19 cellular contexts compared by ENCODE assay signal in the genomic region with DNA sequence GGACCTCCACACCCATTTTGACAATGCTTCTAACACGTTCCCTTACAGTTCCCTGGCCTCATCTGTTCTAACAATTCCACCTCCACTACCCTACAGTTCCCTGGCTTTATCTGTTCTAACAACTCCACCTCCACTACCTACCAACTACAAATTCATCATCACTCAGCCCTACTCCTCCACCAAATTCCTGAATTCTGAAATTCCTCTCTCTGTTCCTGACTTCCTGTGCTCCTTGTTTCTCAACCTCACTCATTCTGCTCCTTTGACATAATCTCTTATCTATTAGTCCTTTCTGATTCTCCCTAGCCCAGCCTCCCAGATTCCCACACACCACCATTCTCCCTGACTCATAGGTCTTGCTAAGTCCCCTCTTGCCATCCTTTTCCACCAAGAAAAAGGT. TPM values are rescaled to one million over a fixed set of nuclear protein-coding genes. Genes with fewer than 3 reads are reported as not detected.
DNase-seq lines count a peak whose midpoint lies in the region; ATAC-seq, FAIRE-seq and TF ChIP-seq lines count a peak whose summit lies in the region.
"Had no signal": no experiment of that assay in that cellular context is flagged by ENCODE, and none has a peak within 500 bp of the region (broad histone marks: within the 10 kb centered on the region; RNA-seq: fewer than 3 reads in every experiment).

No MANE protein-coding gene starts in this region.

- dilution Hi-C loops in mammary epithelial cell (cut with HindIII; ENCODE audit: low sequenced_read_pairs), result no loop called here
- dilution Hi-C loops in keratinocyte (cut with MboI; ENCODE audit: extremely low pct_ligation_motif_present, low sequenced_read_pairs), result no loop called here

- no peak overlapping the region for H3K9ac ChIP-seq in mammary epithelial cell (ENCODE audit: insufficient read depth, low read length)
- H3K9ac ChIP-seq in astrocyte (ENCODE audit: low read length), result no peak overlapping the region
- no peak overlapping the region for H3K9ac ChIP-seq in keratinocyte (ENCODE audit: control insufficient read depth, extremely low read depth, insufficient read depth, low read length)

- CTCF ChIA-PET in mammary epithelial cell (lab: Charles Lee; ENCODE audit: low non-redundant PET), result no interaction called here
- CTCF ChIA-PET in MCF 10A (lab: Yijun Ruan, JAX), result no interaction called here

- intact Hi-C loops in mammary epithelial cell (cut with micrococcal nuclease), result no loop called here
- intact Hi-C loops in MCF 10A (cut with micrococcal nuclease), result no loop called here

- H3K27ac Mint-ChIP-seq in MCF 10A (ENCODE audit: low read depth, unreplicated experiment) (no peak overlapping the region), astrocyte (ENCODE audit: unreplicated experiment) (no peak overlapping the region)
- no peak overlapping the region for H3K27ac Mint-ChIP-seq in stimulated activated memory B cell treated with anti-CD40 and anti-IgM and Interleukin-4, amounts not matched to agents 10 μg/mL and 1 μg/mL and 100 μg/mL, for 72 hours

- H3K4me1 Mint-ChIP-seq in MCF 10A (ENCODE audit: insufficient read depth, unreplicated experiment), result peaks cover 5% of the 10 kb centered on the region
- H3K4me1 Mint-ChIP-seq in astrocyte (ENCODE audit: low read depth, unreplicated experiment), result peaks cover 20% of the 10 kb centered on the region
- no peaks in the 10 kb centered on the region for H3K4me1 Mint-ChIP-seq in stimulated activated memory B cell treated with anti-CD40 and anti-IgM and Interleukin-4, amounts not matched to agents 10 μg/mL and 1 μg/mL and 100 μg/mL, for 72 hours

- H3K4me2 ChIP-seq in mammary epithelial cell (ENCODE audit: insufficient read depth, low read depth, low read length) (no peak overlapping the region), astrocyte (ENCODE audit: low read length) (peak overlapping the region; percentile 14), keratinocyte (ENCODE audit: control insufficient read depth, extremely low read depth, insufficient read depth, low read depth, low read length) (no peak overlapping the region)

- H3K9me3 ChIP-seq in mammary epithelial cell (replicated peaks; ENCODE audit: insufficient read depth, low read length) (no peaks in the 10 kb centered on the region), astrocyte (ENCODE audit: insufficient read depth, low read depth, low read length) (no peaks in the 10 kb centered on the region), keratinocyte (ENCODE audit: control insufficient read depth, low read depth, low read length) (no peaks in the 10 kb centered on the region)
- H3K9me3 ChIP-seq: MG63, SJCRH30 had no signal

- no peaks in the 10 kb centered on the region for H3K9me1 ChIP-seq in keratinocyte (ENCODE audit: control insufficient read depth, extremely low read depth, insufficient read depth, low read length)

- H3K27ac ChIP-seq in mammary epithelial cell (ENCODE audit: insufficient read depth, low read depth, low read length) (no peak overlapping the region), astrocyte (ENCODE audit: low read depth, low read length) (no peak overlapping the region), keratinocyte (ENCODE audit: control insufficient read depth, insufficient read depth, low read length) (no peak overlapping the region)
- H3K27ac ChIP-seq: 22Rv1, HL-60, SJCRH30 had no signal

- H3K79me2 ChIP-seq in mammary epithelial cell (ENCODE audit: insufficient read depth, low read length) (no peaks in the 10 kb centered on the region), astrocyte (ENCODE audit: insufficient read depth, low read length) (no peaks in the 10 kb centered on the region), keratinocyte (ENCODE audit: control insufficient read depth, insufficient read depth, low read length) (no peaks in the 10 kb centered on the region)

- 100% methylated on average over 1 of the region's 1 CpG for WGBS in mammary epithelial cell (ENCODE audit: low coverage, missing lambda C conversion rate)

- in situ Hi-C loops in mammary epithelial cell (cut with MboI; ENCODE audit: low sequenced_read_pairs in 2 of 2), result no loop called here

- DNase-seq in mammary epithelial cell (no peak), MCF 10A (ENCODE audit: unreplicated experiment) (no peak), astrocyte (ENCODE audit: low read depth) (peak; percentile 53), keratinocyte (ENCODE audit: low read depth, low spot score) (no peak), T-helper 1 cell (no peak)
- no peak for DNase-seq in activated CD4-positive, alpha-beta T cell treated with anti-CD3 and anti-CD28 coated beads, Interleukin-2, amount 50 U/mL, for 48 hours
- DNase-seq: C1 segment of cervical spinal cord, GOT3, KG1, MG63, NCI-H1105 treated with DMSO at 0.1 percent for 48 hours, NCI-H187 treated with DMSO at 0.1 percent for 48 hours, NCI-H446 treated with DMSO at 0.1 percent for 48 hours, NCI-H748 treated with DMSO at 0.1 percent for 48 hours, SJCRH30 had no signal

- H3K9me3 Mint-ChIP-seq in MCF 10A (ENCODE audit: unreplicated experiment), result no peaks in the 10 kb centered on the region
- no peaks in the 10 kb centered on the region for H3K9me3 Mint-ChIP-seq in astrocyte (ENCODE audit: unreplicated experiment)
- H3K9me3 Mint-ChIP-seq in stimulated activated memory B cell treated with anti-CD40 and anti-IgM and Interleukin-4, amounts not matched to agents 10 μg/mL and 1 μg/mL and 100 μg/mL, for 72 hours, result no peaks in the 10 kb centered on the region

- no peaks in the 10 kb centered on the region for H3K27me3 Mint-ChIP-seq in MCF 10A (ENCODE audit: insufficient read depth, unreplicated experiment)
- no peaks in the 10 kb centered on the region for H3K27me3 Mint-ChIP-seq in astrocyte (ENCODE audit: low read depth, unreplicated experiment)
- no peaks in the 10 kb centered on the region for H3K27me3 Mint-ChIP-seq in stimulated activated memory B cell treated with anti-CD40 and anti-IgM and Interleukin-4, amounts not matched to agents 10 μg/mL and 1 μg/mL and 100 μg/mL, for 72 hours

- no TSS peak for BruUV-seq in mammary epithelial cell (replicated peaks; lab: Mats Ljungman, UMichigan)
- BruUV-seq in MCF 10A (replicated peaks; lab: Mats Ljungman, UMichigan), result no TSS peak

- POLR2A ChIA-PET in MCF 10A (lab: Yijun Ruan, JAX), result no interaction called here

- no peak for ATAC-seq in GM18861 (IDR thresholded peaks at IDR 0.05; ENCODE audit: unreplicated experiment)
- ATAC-seq in stimulated activated memory B cell treated with anti-CD40 and anti-IgM and Interleukin-4, amounts not matched to agents 10 μg/mL and 1 μg/mL and 100 μg/mL, for 72 hours, result no peak

- H4K20me1 ChIP-seq in mammary epithelial cell (ENCODE audit: insufficient read depth, low read length), result no peaks in the 10 kb centered on the region
- no peaks in the 10 kb centered on the region for H4K20me1 ChIP-seq in astrocyte (ENCODE audit: insufficient read depth, low read length)
- H4K20me1 ChIP-seq in keratinocyte (ENCODE audit: control insufficient read depth, extremely low read depth, insufficient read depth, low read length), result no peaks in the 10 kb centered on the region

- no peaks in the 10 kb centered on the region for H3K36me3 Mint-ChIP-seq in MCF 10A (ENCODE audit: insufficient read depth, unreplicated experiment)
- H3K36me3 Mint-ChIP-seq in astrocyte (ENCODE audit: low read depth, unreplicated experiment), result no peaks in the 10 kb centered on the region
- H3K36me3 Mint-ChIP-seq in stimulated activated memory B cell treated with anti-CD40 and anti-IgM and Interleukin-4, amounts not matched to agents 10 μg/mL and 1 μg/mL and 100 μg/mL, for 72 hours, result no peaks in the 10 kb centered on the region

- peaks cover 26% of the 10 kb centered on the region for H3K4me1 ChIP-seq in mammary epithelial cell (ENCODE audit: insufficient read depth, low read length)
- peaks cover 15% of the 10 kb centered on the region for H3K4me1 ChIP-seq in astrocyte (ENCODE audit: insufficient read depth, low read length)
- H3K4me1 ChIP-seq in keratinocyte (ENCODE audit: control insufficient read depth, extremely low read depth, insufficient read depth, low read length), result peaks cover 26% of the 10 kb centered on the region
- H3K4me1 ChIP-seq: SJCRH30 had no signal

- TF ChIP-seq CTCF in mammary epithelial cell (conservative IDR thresholded peaks at IDR 0.05 in 1 of 2, IDR thresholded peaks at IDR 0.05 in 1 of 2; ENCODE audit: extremely low read depth in 1 of 2, insufficient read depth in 1 of 2, low read depth in 1 of 2, low read length in 2 of 2), result no peak
- TF ChIP-seq CTCF in MCF 10A (IDR thresholded peaks at IDR 0.05; ENCODE audit: unreplicated experiment), result no peak
- TF ChIP-seq CTCF in astrocyte (IDR thresholded peaks at IDR 0.05; ENCODE audit: insufficient read depth, low read depth, low read length), result no peak
- no peak for TF ChIP-seq CTCF in keratinocyte (optimal IDR thresholded peaks at IDR 0.05 in 1 of 3, IDR thresholded peaks at IDR 0.05 in 1 of 3, conservative IDR thresholded peaks at IDR 0.05 in 1 of 3; ENCODE audit: extremely low read depth in 1 of 3, insufficient read depth in 2 of 3, low read length in 3 of 3)

- H3K4me3 Mint-ChIP-seq in MCF 10A (ENCODE audit: unreplicated experiment) (no peak overlapping the region), astrocyte (ENCODE audit: unreplicated experiment) (no peak overlapping the region)
- H3K4me3 Mint-ChIP-seq in stimulated activated memory B cell treated with anti-CD40 and anti-IgM and Interleukin-4, amounts not matched to agents 10 μg/mL and 1 μg/mL and 100 μg/mL, for 72 hours, result no peak overlapping the region

- H3K4me3 ChIP-seq in mammary epithelial cell (replicated peaks in 1 of 3; ENCODE audit: insufficient read depth in 1 of 3, low read depth in 2 of 3, low read length in 3 of 3) (no peak overlapping the region), astrocyte (ENCODE audit: insufficient read depth, low read depth, low read length) (no peak overlapping the region), keratinocyte (ENCODE audit: control insufficient read depth in 2 of 3, extremely low read depth in 1 of 3, insufficient read depth in 2 of 3, low read depth in 1 of 3, low read length in 3 of 3) (no peak overlapping the region)
- H3K4me3 ChIP-seq: MG63, SJCRH30 had no signal

- H2AFZ ChIP-seq in mammary epithelial cell (ENCODE audit: low read depth, low read length) (peak overlapping the region; percentile 56), astrocyte (ENCODE audit: low read depth, low read length) (no peak overlapping the region), keratinocyte (ENCODE audit: control insufficient read depth, low read length) (peak overlapping the region; percentile 30)

- no peaks in the 10 kb centered on the region for H3K36me3 ChIP-seq in mammary epithelial cell (ENCODE audit: insufficient read depth, low read length)
- H3K36me3 ChIP-seq in astrocyte (ENCODE audit: insufficient read depth, low read length), result no peaks in the 10 kb centered on the region
- H3K36me3 ChIP-seq in keratinocyte (ENCODE audit: control insufficient read depth in 2 of 2, extremely low read depth in 1 of 2, insufficient read depth in 2 of 2, low read length in 2 of 2), result no peaks in the 10 kb centered on the region
- H3K36me3 ChIP-seq: MG63, SJCRH30 had no signal

- H3K27me3 ChIP-seq in mammary epithelial cell (ENCODE audit: insufficient read depth, low read length) (no peaks in the 10 kb centered on the region), astrocyte (ENCODE audit: insufficient read depth, low read length) (no peaks in the 10 kb centered on the region), keratinocyte (ENCODE audit: control insufficient read depth, extremely low read depth, insufficient read depth, low read length) (no peaks in the 10 kb centered on the region)
- H3K27me3 ChIP-seq: MG63, SJCRH30 had no signal

- no peak for FAIRE-seq in astrocyte (lab: Jason Lieb, UNC)
- FAIRE-seq in keratinocyte (lab: Jason Lieb, UNC), result peak; percentile 39

RNA-seq across cellular contexts. Expression of a gene that starts 22.5 kb away (rescaled TPM):
- total RNA-seq in mammary epithelial cell (1 to 10 TPM in 1 of 2 donors, not detected in 1; 1.7 TPM), MCF 10A (2022) (not detected in 2 replicates), astrocyte (0.14 TPM in 2 replicates)
- polyA plus RNA-seq in mammary epithelial cell (0.50 TPM), keratinocyte (23.7 to 82.5 TPM (median 54.6 TPM) in 3 replicates)
- polyA minus RNA-seq in mammary epithelial cell (1.4 TPM), keratinocyte (17.7 to 64.8 TPM (median 31.9 TPM) in 3 replicates)
- 11.8 TPM for polyA plus RNA-seq in keratinocyte (2011; ENCODE audit: low read depth)
- 28.4 and 58.0 TPM in 2 replicates for polyA plus RNA-seq in keratinocyte (2011; cell fraction: cytosol; rRNA removed)
- 67.1 and 78.9 TPM in 2 replicates for polyA plus RNA-seq in keratinocyte (2011; cell fraction: nucleus; rRNA removed)
- polyA plus RNA-seq in keratinocyte (2012; ENCODE audit: low replicate concordance), result 18.3 and 22.0 TPM in 2 replicates
- 30.7 TPM for polyA minus RNA-seq in keratinocyte (2011; cell fraction: cytosol; rRNA and poly(A)+ RNA removed)
- polyA minus RNA-seq in keratinocyte (2011; cell fraction: nucleus; rRNA and poly(A)+ RNA removed), result 34.2 and 51.8 TPM in 2 replicates
- total RNA-seq: SJCRH30 had no signal

RNA-seq across cellular contexts. Expression of a gene that starts 44.8 kb away (rescaled TPM):
- total RNA-seq in mammary epithelial cell (10 to 100 TPM; 18.3 to 34.8 TPM), MCF 10A (2022) (18.3 and 20.4 TPM in 2 replicates), astrocyte (36.7 and 45.4 TPM in 2 replicates)
- polyA plus RNA-seq in mammary epithelial cell (18.9 TPM), keratinocyte (26.0 to 43.3 TPM (median 29.4 TPM) in 3 replicates)
- polyA minus RNA-seq in mammary epithelial cell (18.0 TPM), keratinocyte (11.9 to 23.7 TPM (median 22.4 TPM) in 3 replicates)
- polyA plus RNA-seq in keratinocyte (2011; ENCODE audit: low read depth), result 77.7 TPM
- 17.5 and 19.2 TPM in 2 replicates for polyA plus RNA-seq in keratinocyte (2011; cell fraction: cytosol; rRNA removed)
- polyA plus RNA-seq in keratinocyte (2011; cell fraction: nucleus; rRNA removed), result 33.1 and 43.3 TPM in 2 replicates
- 23.0 and 33.6 TPM in 2 replicates for polyA plus RNA-seq in keratinocyte (2012; ENCODE audit: low replicate concordance)
- 23.2 TPM for polyA minus RNA-seq in keratinocyte (2011; cell fraction: cytosol; rRNA and poly(A)+ RNA removed)
- polyA minus RNA-seq in keratinocyte (2011; cell fraction: nucleus; rRNA and poly(A)+ RNA removed), result 13.4 and 22.0 TPM in 2 replicates

RNA-seq across cellular contexts. Expression of a gene that starts 49.9 kb away (rescaled TPM):
- total RNA-seq in mammary epithelial cell (not detected), MCF 10A (2022) (not detected in 2 replicates), astrocyte (not detected in 2 replicates)
- polyA plus RNA-seq in mammary epithelial cell (0.05 TPM), keratinocyte (not detected in 3 replicates)
- polyA minus RNA-seq in mammary epithelial cell (not detected), keratinocyte (not detected in 3 replicates)
- polyA plus RNA-seq in keratinocyte (2011; ENCODE audit: low read depth), result not detected
- polyA plus RNA-seq in keratinocyte (2011; cell fraction: cytosol; rRNA removed), result not detected in 2 replicates
- not detected in 2 replicates for polyA plus RNA-seq in keratinocyte (2011; cell fraction: nucleus; rRNA removed)
- polyA plus RNA-seq in keratinocyte (2012; ENCODE audit: low replicate concordance), result not detected in 2 replicates
- not detected for polyA minus RNA-seq in keratinocyte (2011; cell fraction: cytosol; rRNA and poly(A)+ RNA removed)
- not detected in 2 replicates for polyA minus RNA-seq in keratinocyte (2011; cell fraction: nucleus; rRNA and poly(A)+ RNA removed)
